8 cellular contexts compared by ENCODE assay signal in the genomic region with DNA sequence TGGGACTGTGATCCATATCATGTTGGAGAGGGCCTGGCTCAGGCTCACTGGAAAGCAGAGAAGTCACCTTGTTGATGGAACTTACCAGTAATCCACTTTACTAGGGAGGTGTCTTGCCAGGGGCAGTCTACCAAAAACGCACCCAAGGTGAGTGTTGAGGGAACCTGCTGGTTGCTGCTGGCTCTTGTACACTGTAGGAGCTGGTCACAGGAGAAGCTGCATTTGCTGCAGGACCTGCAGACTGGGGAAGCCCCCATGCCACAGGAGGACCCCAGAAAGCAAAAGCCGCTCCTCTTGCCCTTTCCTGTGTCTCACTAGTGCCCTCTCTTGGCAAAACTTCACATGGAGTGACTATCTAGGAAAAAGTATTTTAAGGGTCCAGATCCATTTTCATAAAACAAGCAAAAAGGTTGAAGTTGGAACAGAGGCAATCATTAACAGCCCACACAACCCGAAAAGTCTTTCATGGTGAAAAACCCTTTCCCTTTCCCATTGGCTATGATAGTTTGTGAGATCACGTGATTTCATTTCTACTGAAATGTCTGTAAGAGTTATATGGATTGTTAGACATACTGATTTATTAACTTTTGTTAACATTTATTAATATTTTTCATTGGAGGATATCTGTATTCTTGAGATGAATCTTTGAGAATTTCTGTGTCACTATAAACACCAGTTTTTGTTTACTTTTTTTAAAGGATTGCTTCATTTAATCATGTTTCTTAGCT. TPM values are rescaled to one million over a fixed set of nuclear protein-coding genes. Genes with fewer than 3 reads are reported as not detected.
DNase-seq lines count a peak whose midpoint lies in the region; ATAC-seq and FAIRE-seq lines count a peak whose summit lies in the region.

No MANE protein-coding gene starts in this region.

- DNase-seq in G401 (ENCODE audit: low spot score) (peak; percentile 29), HuH-7 (ENCODE audit: low spot score) (peak; percentile 47), amniotic epithelial cell (ENCODE audit: low read depth) (peak; percentile 40), DMS114 treated with DMSO at 0.1 percent for 48 hours (lab: John Stamatoyannopoulos, UW; ENCODE audit: unreplicated experiment) (no peak), cerebellum (ENCODE audit: low spot score) (no peak)

- no peak for ATAC-seq in HG02981 (IDR thresholded peaks at IDR 0.05; ENCODE audit: unreplicated experiment)
- no peak for ATAC-seq in GM18520 (IDR thresholded peaks at IDR 0.05; ENCODE audit: unreplicated experiment)

- peak; percentile 49 for FAIRE-seq in islet of Langerhans (lab: Jason Lieb, UNC)

- in situ Hi-C loops in G401 (cut with HindIII; ENCODE audit: low sequenced_read_pairs) = no loop called here

RNA-seq across cellular contexts. Expression of a gene that starts 59.2 kb away (rescaled TPM):
- 10.0 and 13.7 TPM in 2 replicates for total RNA-seq in G401 (2014; rRNA removed; shearing (Covaris generic))
- total RNA-seq in cerebellum = 33.8 TPM

Comparison
In these comparisons a context has a peak if more than half of its experiments do, and no peak if none do; other contexts are left out.
1. DNase-seq: peak in G401 (single experiment), HuH-7 (single experiment) and amniotic epithelial cell (single experiment); none in DMS114 treated with DMSO at 0.1 percent for 48 hours (single experiment) and cerebellum (single experiment).